Comparison of ENCODE assay signal across 14 cellular contexts in genomic region chr1:192529811-192530210, GRCh38. TPM values are rescaled to one million over a fixed set of nuclear protein-coding genes. Genes with fewer than 3 reads are reported as not detected.
A peak's percentile ranks its signal among the peaks of the same experiment; 100 is the strongest.
DNase-seq lines count a peak whose midpoint lies in the region; ATAC-seq and TF ChIP-seq lines count a peak whose summit lies in the region.
"Had no signal": no experiment of that assay in that cellular context is flagged by ENCODE, and none has a peak within 500 bp of the region (broad histone marks: within the 10 kb centered on the region; RNA-seq: fewer than 3 reads in every experiment).

No MANE protein-coding gene starts in this region.

- POLR2A ChIA-PET in activated CD4-positive, alpha-beta memory T cell treated with anti-CD3 and anti-CD28 coated beads for 36 hours (lab: Charles Lee), result no interaction called here

- H3K9me3 ChIP-seq in muscle layer of colon (ENCODE audit: low read length), result no peaks in the 10 kb centered on the region
- H3K9me3 ChIP-seq: neutrophil had no signal

- peaks cover 27% of the 10 kb centered on the region for H3K4me1 Mint-ChIP-seq in activated CD4-positive, alpha-beta memory T cell treated with anti-CD3 and anti-CD28 coated beads for 36 hours (ENCODE audit: low read depth)
- H3K4me1 Mint-ChIP-seq: brain had no signal

- no peak overlapping the region for H3K27ac Mint-ChIP-seq in activated CD4-positive, alpha-beta memory T cell treated with anti-CD3 and anti-CD28 coated beads for 36 hours

- intact Hi-C loops in activated CD4-positive, alpha-beta memory T cell treated with anti-CD3 and anti-CD28 coated beads for 36 hours (cut with micrococcal nuclease), result loop anchor here (1.0 kb wide), 2 partner anchors 9 to 45 kb away; partner anchors contain the start of gene RGS1

- no peak overlapping the region for H3K4me3 ChIP-seq in muscle layer of colon (ENCODE audit: low read depth in 1 of 2, low read length in 2 of 2)

- H3K9me3 Mint-ChIP-seq in activated CD4-positive, alpha-beta memory T cell treated with anti-CD3 and anti-CD28 coated beads for 36 hours, result peaks cover 2% of the 10 kb centered on the region

- CTCF ChIA-PET in activated CD4-positive, alpha-beta memory T cell treated with anti-CD3 and anti-CD28 coated beads for 36 hours (lab: Charles Lee), result interaction anchor here (0.6 kb wide), 1 partner anchor 20 kb away, joined by 3 read pairs; no protein-coding TSS in a partner anchor

- H3K27ac ChIP-seq in 22Rv1 (peak overlapping the region; percentile 51), muscle layer of colon (ENCODE audit: low read depth, low read length) (peak overlapping the region; percentile 60)
- H3K27ac ChIP-seq: neutrophil had no signal

- peak; percentile 60 for DNase-seq in amniotic epithelial cell (ENCODE audit: low read depth)
- DNase-seq in activated CD4-positive, alpha-beta T cell treated with anti-CD3 and anti-CD28 coated beads for 48 hours, result no peak
- DNase-seq in activated CD4-positive, alpha-beta memory T cell treated with anti-CD3 and anti-CD28 coated beads for 36 hours, result no peak
- DNase-seq: NCI-H1105; Right ventricle myocardium superior; stimulated activated CD4-positive, alpha-beta T cell treated with anti-CD3 and anti-CD28 coated beads, Interleukin-12 subunit alpha, Interleukin-12 subunit beta, amount 100 ng/mL, for 4 hours had no signal

- no peak overlapping the region for H3K4me3 Mint-ChIP-seq in activated CD4-positive, alpha-beta memory T cell treated with anti-CD3 and anti-CD28 coated beads for 36 hours
- H3K4me3 Mint-ChIP-seq: brain had no signal

- H3K4me1 ChIP-seq in muscle layer of colon (ENCODE audit: insufficient read depth, low read length), result peaks cover 28% of the 10 kb centered on the region

- H3K36me3 Mint-ChIP-seq in activated CD4-positive, alpha-beta memory T cell treated with anti-CD3 and anti-CD28 coated beads for 36 hours, result peaks cover 2% of the 10 kb centered on the region
- H3K36me3 Mint-ChIP-seq: brain had no signal

- H3K36me3 ChIP-seq in muscle layer of colon (ENCODE audit: insufficient read depth, low read length), result no peaks in the 10 kb centered on the region
- H3K36me3 ChIP-seq: neutrophil had no signal

- TF ChIP-seq CTCF in 22Rv1 (IDR thresholded peaks at IDR 0.05), result no peak

- H3K27me3 Mint-ChIP-seq in activated CD4-positive, alpha-beta memory T cell treated with anti-CD3 and anti-CD28 coated beads for 36 hours, result peaks cover 3% of the 10 kb centered on the region

- H3K9ac ChIP-seq in muscle layer of colon (ENCODE audit: low read length), result no peak overlapping the region

- ATAC-seq in HG02642 (IDR thresholded peaks at IDR 0.05; ENCODE audit: poor library complexity, unreplicated experiment) (peak; percentile 1), GM21367 (IDR thresholded peaks at IDR 0.05; ENCODE audit: unreplicated experiment) (no peak), HG02798 (IDR thresholded peaks at IDR 0.05; ENCODE audit: poor library complexity, unreplicated experiment) (no peak)

- H3K27me3 ChIP-seq in muscle layer of colon (ENCODE audit: control insufficient read depth in 1 of 2, insufficient read depth in 2 of 2, low read length in 2 of 2), result no peaks in the 10 kb centered on the region
- H3K27me3 ChIP-seq: neutrophil had no signal

RNA-seq across cellular contexts. Expression of gene RGS1, which starts 45.8 kb away (rescaled TPM):
- total RNA-seq in activated CD4-positive, alpha-beta memory T cell treated with anti-CD3 and anti-CD28 coated beads for 36 hours, result 10 to 100 TPM; 23.5 to 27.1 TPM
- total RNA-seq: H1 had no signal
